In genomic region chr14:77856930-77857329, GRCh38 we compare ENCODE assay signal across 29 cellular contexts.
"Had no signal": no experiment of that assay in that cellular context is flagged by ENCODE, and none has a peak within 500 bp of the region (broad histone marks: within the 10 kb centered on the region; RNA-seq: fewer than 3 reads in every experiment).

No MANE protein-coding gene starts in this region.

- H3K27ac ChIP-seq: stomach, suprapubic skin, testis, thoracic aorta, thyroid gland, tibial artery, tibial nerve, transverse colon, upper lobe of left lung, upper lobe of right lung, uterus, vagina had no signal

- H3K27me3 Mint-ChIP-seq: stimulated activated memory B cell treated with anti-CD40 and anti-IgM and Interleukin-4, amounts not matched to agents 10 μg/mL and 1 μg/mL and 100 μg/mL, for 72 hours; stimulated activated naive B cell treated with anti-CD40 and anti-IgM and Interleukin-4, amounts not matched to agents 10 μg/mL and 1 μg/mL and 100 μg/mL, for 72 hours; stimulated activated naive CD8-positive, alpha-beta T cell treated with anti-CD3 and anti-CD28 coated beads, Interleukin-15, amount 100 ng/mL, for 72 hours; stimulated activated naive CD8-positive, alpha-beta T cell treated with anti-CD3 and anti-CD28 coated beads, Interleukin-15, Interleukin-2, amounts not matched to agents 100 ng/mL and 50 ng/mL, for 24 hours; type B pancreatic cell had no signal

- H3K27me3 ChIP-seq: stomach, suprapubic skin, testis, thyroid gland, tibial artery, tibial nerve, transverse colon, upper lobe of left lung, upper lobe of right lung, uterus, vagina had no signal

- H3K4me3 ChIP-seq: stomach, suprapubic skin, testis, thoracic aorta, thyroid gland, tibial artery, tibial nerve, transverse colon, upper lobe of left lung, upper lobe of right lung, uterus, vagina had no signal

- H3K9me3 ChIP-seq: stomach, suprapubic skin, testis, thoracic aorta, thyroid gland, tibial artery, transverse colon, upper lobe of left lung, upper lobe of right lung, uterus, vagina had no signal

- H3K36me3 Mint-ChIP-seq: stimulated activated effector memory CD8-positive, alpha-beta T cell treated with anti-CD3 and anti-CD28 coated beads, Interleukin-12 subunit alpha, Interleukin-12 subunit beta, amount 100 ng/mL, for 72 hours; type B pancreatic cell had no signal

- ATAC-seq: stimulated activated effector memory CD8-positive, alpha-beta T cell treated with anti-CD3 and anti-CD28 coated beads, Interleukin-12 subunit alpha, Interleukin-12 subunit beta, amount 100 ng/mL, for 72 hours; stimulated activated memory B cell treated with anti-CD40 and anti-IgM and Interleukin-4, amounts not matched to agents 10 μg/mL and 1 μg/mL and 100 μg/mL, for 72 hours; stimulated activated naive B cell treated with anti-CD40 and anti-IgM and Interleukin-4, amounts not matched to agents 10 μg/mL and 1 μg/mL and 100 μg/mL, for 72 hours; stimulated activated naive CD8-positive, alpha-beta T cell treated with anti-CD3 and anti-CD28 coated beads, Interleukin-15, amount 100 ng/mL, for 72 hours; stimulated activated naive CD8-positive, alpha-beta T cell treated with anti-CD3 and anti-CD28 coated beads, Interleukin-15, Interleukin-2, amounts not matched to agents 100 U/mL and 50 U/mL, for 24 hours; upper lobe of right lung had no signal

- DNase-seq: stimulated activated CD4-positive, alpha-beta T cell treated with anti-CD3 and anti-CD28 coated beads, Interleukin-2, amount 100 ng/mL, for 48 hours; stimulated activated CD4-positive, alpha-beta T cell treated with anti-CD3 and anti-CD28 coated beads, Interleukin-4, amount 100 ng/mL, for 1 hour; stimulated activated CD4-positive, alpha-beta T cell treated with anti-CD3 and anti-CD28 coated beads, Interleukin-4, amount 100 ng/mL, for 24 hours; stimulated activated CD4-positive, alpha-beta T cell treated with anti-CD3 and anti-CD28 coated beads, Interleukin-4, amount 100 ng/mL, for 4 hours; stimulated activated CD8-positive, alpha-beta memory T cell treated with anti-CD3 and anti-CD28 coated beads, Interleukin-4, amount 100 ng/mL, for 48 hours; stimulated activated naive B cell treated with anti-CD40 and anti-IgM and Interleukin-4, amounts not matched to agents 10 μg/mL and 1 μg/mL and 100 μg/mL, for 72 hours; stimulated activated naive CD4-positive, alpha-beta T cell; stimulated activated naive CD4-positive, alpha-beta T cell treated with Interleukin-2 at 50 U/mL for 16 hours; stimulated activated naive CD8-positive, alpha-beta T cell treated with anti-CD3 and anti-CD28 coated beads, Interleukin-15, amount 100 ng/mL, for 72 hours; stimulated activated naive CD8-positive, alpha-beta T cell treated with anti-CD3 and anti-CD28 coated beads, Interleukin-15, Interleukin-2, amounts not matched to agents 100 U/mL and 50 U/mL, for 24 hours; stomach; substantia nigra; testis; thyroid gland; tibial artery; transverse colon; trophoblast cell; upper lobe of right lung; uterus had no signal

- H3K4me3 Mint-ChIP-seq: stimulated activated effector memory CD8-positive, alpha-beta T cell treated with anti-CD3 and anti-CD28 coated beads, Interleukin-12 subunit alpha, Interleukin-12 subunit beta, amount 100 ng/mL, for 72 hours; stimulated activated memory B cell treated with anti-CD40 and anti-IgM and Interleukin-4, amounts not matched to agents 10 μg/mL and 1 μg/mL and 100 μg/mL, for 72 hours; stimulated activated naive B cell treated with anti-CD40 and anti-IgM and Interleukin-4, amounts not matched to agents 10 μg/mL and 1 μg/mL and 100 μg/mL, for 72 hours; stimulated activated naive CD8-positive, alpha-beta T cell treated with anti-CD3 and anti-CD28 coated beads, Interleukin-15, amount 100 ng/mL, for 72 hours; stimulated activated naive CD8-positive, alpha-beta T cell treated with anti-CD3 and anti-CD28 coated beads, Interleukin-15, Interleukin-2, amounts not matched to agents 100 ng/mL and 50 ng/mL, for 24 hours; type B pancreatic cell had no signal

- FAIRE-seq: urothelium cell line had no signal

- H3K4me1 Mint-ChIP-seq: stimulated activated effector memory CD8-positive, alpha-beta T cell treated with anti-CD3 and anti-CD28 coated beads, Interleukin-12 subunit alpha, Interleukin-12 subunit beta, amount 100 ng/mL, for 72 hours; stimulated activated memory B cell treated with anti-CD40 and anti-IgM and Interleukin-4, amounts not matched to agents 10 μg/mL and 1 μg/mL and 100 μg/mL, for 72 hours; stimulated activated naive B cell treated with anti-CD40 and anti-IgM and Interleukin-4, amounts not matched to agents 10 μg/mL and 1 μg/mL and 100 μg/mL, for 72 hours; stimulated activated naive CD8-positive, alpha-beta T cell treated with anti-CD3 and anti-CD28 coated beads, Interleukin-15, amount 100 ng/mL, for 72 hours had no signal

- H3K9me3 Mint-ChIP-seq: type B pancreatic cell had no signal

- H3K36me3 ChIP-seq: suprapubic skin, thoracic aorta, thyroid gland, transverse colon, upper lobe of left lung, upper lobe of right lung, uterus had no signal

- H3K4me1 ChIP-seq: stomach, suprapubic skin, testis, tibial artery, tibial nerve, transverse colon, upper lobe of left lung, upper lobe of right lung, uterus, vagina had no signal

- H3K27ac Mint-ChIP-seq: stimulated activated effector memory CD8-positive, alpha-beta T cell treated with anti-CD3 and anti-CD28 coated beads, Interleukin-12 subunit alpha, Interleukin-12 subunit beta, amount 100 ng/mL, for 72 hours; stimulated activated memory B cell treated with anti-CD40 and anti-IgM and Interleukin-4, amounts not matched to agents 10 μg/mL and 1 μg/mL and 100 μg/mL, for 72 hours; stimulated activated naive B cell treated with anti-CD40 and anti-IgM and Interleukin-4, amounts not matched to agents 10 μg/mL and 1 μg/mL and 100 μg/mL, for 72 hours; stimulated activated naive CD8-positive, alpha-beta T cell treated with anti-CD3 and anti-CD28 coated beads, Interleukin-15, Interleukin-2, amounts not matched to agents 100 ng/mL and 50 ng/mL, for 24 hours; type B pancreatic cell had no signal
